Comparison of ENCODE assay signal across 1 cellular context in genomic region chr6:27187546-27188205, GRCh38.
TF ChIP-seq lines count a peak whose summit lies in the region.

No MANE protein-coding gene starts in this region.

TF ChIP-seq in HepG2, 621 proteins besides CTCF, POLR2A, EP300 and RAD21:
- TF ChIP-seq SALL2 (CRISPR knock-in tag; IDR thresholded peaks at IDR 0.05) (0 out of 2 replicates have a peak, but pooled peaks have one; percentile 44), HOXA3 (CRISPR knock-in tag; IDR thresholded peaks at IDR 0.05) (peak; percentile 22; the same call in 1 of the 2 replicates), PATZ1 (CRISPR knock-in tag; IDR thresholded peaks at IDR 0.05) (peak; percentile 36; the same call in 1 of the 2 replicates)
